Comparison of ENCODE assay signal across 7 cellular contexts in genomic region chr7:35695987-35696386, GRCh38. TPM values are rescaled to one million over a fixed set of nuclear protein-coding genes. Genes with fewer than 3 reads are reported as not detected.
DNase-seq lines count a peak whose midpoint lies in the region; ATAC-seq and TF ChIP-seq lines count a peak whose summit lies in the region.

No MANE protein-coding gene starts in this region.

- H2BK5ac ChIP-seq in H9 (ENCODE audit: insufficient read length, low read length): no peak overlapping the region

- H2BK12ac ChIP-seq in H9 (ENCODE audit: insufficient read length, low read depth, low read length): no peak overlapping the region

- H3K4me1 ChIP-seq in H9 (ENCODE audit: insufficient read depth, low read length) (peaks cover 4% of the 10 kb centered on the region; the same call in 1 of the 2 replicates), skeletal muscle tissue (ENCODE audit: control insufficient read depth in 3 of 3, insufficient read depth in 3 of 3, low read length in 3 of 3) (peaks cover 34 to 39% (median 34%) of the 10 kb centered on the region in 3 donors)

- H4K5ac ChIP-seq in H9 (ENCODE audit: insufficient read length, low read depth, low read length): no peak overlapping the region

- no peak overlapping the region for H2AFZ ChIP-seq in H9 (ENCODE audit: low read length)

- H3K36me3 Mint-ChIP-seq in H9 (ENCODE audit: insufficient read depth in 1 of 3, low read depth in 3 of 3): peaks cover 12 to 28% (median 12%) of the 10 kb centered on the region in 3 experiments
- peaks cover 3% of the 10 kb centered on the region for H3K36me3 Mint-ChIP-seq in T-helper 17 cell (ENCODE audit: low read depth)

- no peaks in the 10 kb centered on the region; the same call in 1 of the 2 replicates for H3K27me3 Mint-ChIP-seq in H9 (ENCODE audit: low read depth)
- no peaks in the 10 kb centered on the region for H3K27me3 Mint-ChIP-seq in T-helper 17 cell

- H2BK120ac ChIP-seq in H9 (ENCODE audit: low read depth, low read length, poor library complexity, severe bottlenecking): no peak overlapping the region

- no peak overlapping the region for H2BK15ac ChIP-seq in H9 (ENCODE audit: low read depth, low read length)

- no peak overlapping the region for H2AK5ac ChIP-seq in H9 (ENCODE audit: insufficient read length, low read length)

- H3K9ac ChIP-seq in H9 (ENCODE audit: extremely low read depth, insufficient read length, low read length) (no peak overlapping the region), skeletal muscle tissue (ENCODE audit: low read depth in 1 of 3, low read length in 3 of 3) (peak overlapping the region in 2 of 3 donors; percentile 94 to 95)

- no peaks in the 10 kb centered on the region for H3K27me3 ChIP-seq in H9 (ENCODE audit: insufficient read depth, low read length)
- H3K27me3 ChIP-seq in skeletal muscle tissue (ENCODE audit: control insufficient read depth in 3 of 3, insufficient read depth in 3 of 3, low read length in 3 of 3): no peaks in the 10 kb centered on the region

- no peaks in the 10 kb centered on the region for H4K20me1 ChIP-seq in H9 (ENCODE audit: control insufficient read depth, insufficient read depth, insufficient read length)

- H3K36me3 ChIP-seq in skeletal muscle tissue (ENCODE audit: control insufficient read depth in 3 of 3, insufficient read depth in 3 of 3, low read length in 3 of 3): peaks cover 2 to 3% (median 2%) of the 10 kb centered on the region in 3 donors

- peak overlapping the region; percentile 95 for H3K4me2 ChIP-seq in H9 (ENCODE audit: insufficient read depth, insufficient read length, low read length)

- peaks cover 0 to 11% of the 10 kb centered on the region in 2 experiments; a peak in 3 of 5 replicates for H3K9me3 Mint-ChIP-seq in H9

- H4K8ac ChIP-seq in H9 (replicated peaks; ENCODE audit: insufficient read length, low read depth, low read length): peak overlapping the region; percentile 8

- H3K4me1 Mint-ChIP-seq in H9 (peaks cover 41 to 49% of the 10 kb centered on the region in 2 experiments), T-helper 17 cell (peaks cover 45% of the 10 kb centered on the region)

- no peak overlapping the region for H3K4ac ChIP-seq in H9 (ENCODE audit: low read depth, low read length)

- no peak overlapping the region for H3T11ph ChIP-seq in H9 (ENCODE audit: low read length)

- H3K18ac ChIP-seq in H9 (ENCODE audit: insufficient read length, low read depth, low read length): no peak overlapping the region

- no peaks in the 10 kb centered on the region for H3K79me1 ChIP-seq in H9 (ENCODE audit: insufficient read depth, low read depth, low read length, poor library complexity, severe bottlenecking)

- H3K9me3 ChIP-seq in H9 (ENCODE audit: control insufficient read depth, low read depth, low read length) (no peaks in the 10 kb centered on the region), T-helper 17 cell (ENCODE audit: control insufficient read depth, low read length, poor library complexity, severe bottlenecking) (no peaks in the 10 kb centered on the region), skeletal muscle tissue (ENCODE audit: control insufficient read depth in 3 of 3, low read length in 3 of 3) (no peaks in the 10 kb centered on the region)

- no peak for TF ChIP-seq CTCF in H9 (conservative IDR thresholded peaks at IDR 0.05)
- TF ChIP-seq CTCF in foreskin fibroblast (IDR thresholded peaks at IDR 0.05; ENCODE audit: low read depth, low read length): no peak

- no peak overlapping the region for H3K56ac ChIP-seq in H9 (ENCODE audit: insufficient read length, low read depth, low read length)

- no peak overlapping the region for H3K23ac ChIP-seq in H9 (ENCODE audit: insufficient read length, low read depth, low read length)

- no peak overlapping the region for H2BK20ac ChIP-seq in H9 (ENCODE audit: low read depth, low read length, poor library complexity, severe bottlenecking)

- H4K91ac ChIP-seq in H9 (ENCODE audit: insufficient read length, low read depth, low read length): no peak overlapping the region

- H3K14ac ChIP-seq in H9 (ENCODE audit: insufficient read depth, low read length): no peak overlapping the region

- ATAC-seq in T-helper 17 cell: no peak
- no peak for ATAC-seq in GM21786 (IDR thresholded peaks at IDR 0.05; ENCODE audit: unreplicated experiment)

- no peak for DNase-seq in H9
- DNase-seq in T-helper 17 cell: no peak
- no peak for DNase-seq in foreskin fibroblast
- no peak for DNase-seq in activated CD4-positive, alpha-beta T cell treated with anti-CD3 and anti-CD28 coated beads, Interleukin-2, amount 50 U/mL, for 48 hours
- DNase-seq in C1 segment of cervical spinal cord (lab: John Stamatoyannopoulos, UW): no peak

- H3K79me2 ChIP-seq in H9 (ENCODE audit: insufficient read depth, low read length): no peaks in the 10 kb centered on the region; the same call in 1 of the 2 replicates

- no CpG with 5 or more reads among the region's 7 CpGs for WGBS in H9 (ENCODE audit: extremely low coverage, insufficient read length, low lambda C conversion rate)

- H3K4me3 Mint-ChIP-seq in H9 (peak overlapping the region; percentile 90 to 91), T-helper 17 cell (peak overlapping the region; percentile 94)

- no peak overlapping the region for H3K27ac ChIP-seq in H9 (ENCODE audit: insufficient read length, low read depth, low read length)
- H3K27ac ChIP-seq in skeletal muscle tissue (ENCODE audit: low read depth, low read length): no peak overlapping the region

- H3K27ac Mint-ChIP-seq in H9: no peak overlapping the region
- H3K27ac Mint-ChIP-seq in T-helper 17 cell: peak overlapping the region; percentile 97

- peaks cover 14% of the 10 kb centered on the region for H3K23me2 ChIP-seq in H9 (ENCODE audit: insufficient read length, low read depth, low read length, poor library complexity, severe bottlenecking)

- peak overlapping the region; percentile 86 to 95 for H3K4me3 ChIP-seq in foreskin fibroblast (ENCODE audit: low read depth in 1 of 2, low read length in 2 of 2)
- H3K4me3 ChIP-seq in skeletal muscle tissue (ENCODE audit: low read length in 3 of 3): peak overlapping the region; percentile 86 to 98 (median 96)

RNA-seq across cellular contexts. Expression of gene HERPUD2, which starts 1.1 kb away (rescaled TPM):
- 14.6 and 17.0 TPM in 2 replicates for total RNA-seq in H9 (2021)
- 100 to 1,000 TPM in 1 of 2 donors, 10 to 100 TPM in 1; 98.3 to 101 TPM for total RNA-seq in T-helper 17 cell
- 19.8 TPM for total RNA-seq in skeletal muscle tissue
